Comparison of ENCODE assay signal across 7 cellular contexts in genomic region chrX:81202413-81202794, GRCh38. TPM values are rescaled to one million over a fixed set of nuclear protein-coding genes. Genes with fewer than 3 reads are reported as not detected.
A peak's percentile ranks its signal among the peaks of the same experiment; 100 is the strongest.
DNase-seq lines count a peak whose midpoint lies in the region; ATAC-seq and TF ChIP-seq lines count a peak whose summit lies in the region.

No MANE protein-coding gene starts in this region.

- peaks cover 29% of the 10 kb centered on the region for H3K4me1 Mint-ChIP-seq in neural crest cell

- no peak for TF ChIP-seq CTCF in esophagus muscularis mucosa (IDR thresholded peaks at IDR 0.05)
- TF ChIP-seq CTCF in neural crest cell (conservative IDR thresholded peaks at IDR 0.05), result no peak

- H3K4me3 Mint-ChIP-seq in neural crest cell, result peak overlapping the region; percentile 93

- H3K4me1 ChIP-seq in SJCRH30, result no peaks in the 10 kb centered on the region
- H3K4me1 ChIP-seq in esophagus muscularis mucosa, result peaks cover 0 to 18% (median 13%) of the 10 kb centered on the region in 4 donors

- H3K27me3 ChIP-seq in SJCRH30 (no peaks in the 10 kb centered on the region), esophagus muscularis mucosa (no peaks in the 10 kb centered on the region)

- ATAC-seq in GM21529 (IDR thresholded peaks at IDR 0.05; ENCODE audit: unreplicated experiment) (peak; percentile 27), HG03457 (IDR thresholded peaks at IDR 0.05; ENCODE audit: unreplicated experiment) (no peak)

- H3K9me3 ChIP-seq in SJCRH30 (replicated peaks) (no peaks in the 10 kb centered on the region), esophagus muscularis mucosa (no peaks in the 10 kb centered on the region)

- H3K9me3 Mint-ChIP-seq in neural crest cell, result peaks cover 11% of the 10 kb centered on the region

- peak overlapping the region; percentile 98 for H3K27ac Mint-ChIP-seq in neural crest cell (ENCODE audit: unreplicated experiment)

- no peaks in the 10 kb centered on the region for H3K27me3 Mint-ChIP-seq in neural crest cell (ENCODE audit: low read depth)

- DNase-seq in SJCRH30 (peak; percentile 1 to 24), esophagus muscularis mucosa (ENCODE audit: extremely low spot score) (no peak), neural crest cell (ENCODE audit: low read depth, low spot score) (no peak), KG1 (lab: John Stamatoyannopoulos, UW) (no peak), posterior cingulate gyrus (no peak)

- H3K4me3 ChIP-seq in SJCRH30, result peak overlapping the region; percentile 74
- H3K4me3 ChIP-seq in esophagus muscularis mucosa, result peak overlapping the region; percentile 58 to 73 (median 64)

- peaks cover 14% of the 10 kb centered on the region for H3K36me3 Mint-ChIP-seq in neural crest cell (ENCODE audit: low read depth)

- WGBS in esophagus muscularis mucosa, result 34% methylated on average over 8 of the region's 8 CpGs

- intact Hi-C loops in esophagus muscularis mucosa (cut with DNase I), result loop anchor here (5.0 kb wide), 1 partner anchor 60 kb away; no protein-coding TSS in a partner anchor
- intact Hi-C loops in posterior cingulate gyrus (cut with DNase I), result no loop called here

- H3K27ac ChIP-seq in SJCRH30 (peak overlapping the region; percentile 87), esophagus muscularis mucosa (replicated peaks in 1 of 4) (peak overlapping the region; percentile 82 to 85 (median 82))

- no peak for TF ChIP-seq EP300 in esophagus muscularis mucosa (IDR thresholded peaks at IDR 0.05)

- TF ChIP-seq POLR2A in esophagus muscularis mucosa (IDR thresholded peaks at IDR 0.05; ENCODE audit: low read depth), result no peak

- no peaks in the 10 kb centered on the region for H3K36me3 ChIP-seq in SJCRH30
- no peaks in the 10 kb centered on the region for H3K36me3 ChIP-seq in esophagus muscularis mucosa

RNA-seq across cellular contexts. Expression of gene SH3BGRL, which starts 0.5 kb away (rescaled TPM):
- total RNA-seq in SJCRH30 (2014; rRNA removed; shearing (Covaris generic)), result 53.3 and 54.0 TPM in 2 replicates
- total RNA-seq in esophagus muscularis mucosa (100 to 1,000 TPM; 251 to 338 (median 290) TPM), neural crest cell (74.9 and 78.7 TPM in 2 replicates)

RNA-seq across cellular contexts. Expression of gene HMGN5, which starts 0.7 kb away (rescaled TPM):
- total RNA-seq in SJCRH30 (2014; rRNA removed; shearing (Covaris generic)), result 4.8 and 5.3 TPM in 2 replicates
- total RNA-seq in esophagus muscularis mucosa, result 10 to 100 TPM in 1 of 4 donors, 1 to 10 TPM in 3; 2.1 to 16.2 (median 3.2) TPM
- total RNA-seq in neural crest cell, result 5.0 and 8.2 TPM in 2 replicates

Comparison
In these comparisons a context has a peak if more than half of its experiments do, and no peak if none do; other contexts are left out.
1. DNase-seq: peak in SJCRH30 (2 of 2); none in esophagus muscularis mucosa (single experiment), neural crest cell (single experiment), KG1 (single experiment) and posterior cingulate gyrus (0 of 10).